15 cellular contexts compared by ENCODE assay signal in the genomic region with DNA sequence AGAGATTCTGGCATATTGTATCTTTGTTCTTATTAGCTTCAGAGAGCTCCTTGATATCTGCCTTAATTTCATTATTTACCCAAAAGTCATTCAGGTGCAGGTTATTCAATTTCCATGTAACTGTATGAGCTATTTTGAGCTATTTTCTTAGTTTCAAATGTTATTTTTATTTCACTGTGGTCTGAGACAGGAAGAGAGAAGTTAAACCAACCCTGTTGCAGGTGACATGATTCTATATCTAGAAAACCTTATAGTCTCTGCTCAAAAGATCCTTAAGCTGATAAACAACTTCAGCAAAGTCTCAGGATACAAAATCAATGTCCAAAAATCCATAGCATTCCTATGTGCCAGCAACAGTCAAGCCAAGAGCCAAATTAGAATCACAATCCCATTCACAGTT.
DNase-seq lines count a peak whose midpoint lies in the region; ATAC-seq and TF ChIP-seq lines count a peak whose summit lies in the region.
"Had no signal": no experiment of that assay in that cellular context is flagged by ENCODE, and none has a peak within 500 bp of the region (broad histone marks: within the 10 kb centered on the region; RNA-seq: fewer than 3 reads in every experiment).

No MANE protein-coding gene starts in this region.

- peak overlapping the region; percentile 52 for H3K27ac ChIP-seq in KOPT-K1 (ENCODE audit: low read depth, low read length, poor library complexity, severe bottlenecking)
- H3K27ac ChIP-seq: neural progenitor cell had no signal

- no peak for TF ChIP-seq CTCF in GM13977 (IDR thresholded peaks at IDR 0.05; ENCODE audit: extremely low read depth, insufficient read depth, missing control alignments)

- no peaks in the 10 kb centered on the region for H3K27me3 Mint-ChIP-seq in activated CD4-positive, alpha-beta T cell treated with anti-CD3 and anti-CD28 coated beads, Interleukin-2, amount 10 ng/mL, durations not matched to agents 24 days and 14 days

- DNase-seq in sciatic nerve (ENCODE audit: low spot score) (no peak), SIG-M5 treated with dmso at 0.1 percent for 504 hours (lab: John Stamatoyannopoulos, UW; ENCODE audit: unreplicated experiment) (no peak), GM13977 (ENCODE audit: low spot score) (no peak)
- no peak for DNase-seq in activated CD4-positive, alpha-beta T cell treated with anti-CD3 and anti-CD28 coated beads, Interleukin-2, amount 10 ng/mL, durations not matched to agents 24 days and 14 days
- DNase-seq: activated CD4-positive, alpha-beta T cell treated with anti-CD3 and anti-CD28 coated beads, Interleukin-2, amount 50 U/mL, for 48 hours; activated naive CD4-positive, alpha-beta T cell treated with anti-CD3 and anti-CD28 coated beads for 36 hours; BE2C; kidney; stimulated activated CD4-positive, alpha-beta T cell treated with anti-CD3 and anti-CD28 coated beads, Interleukin-12 subunit alpha, Interleukin-12 subunit beta, amount 100 ng/mL, for 4 hours had no signal

- no peaks in the 10 kb centered on the region for H3K4me1 Mint-ChIP-seq in activated CD4-positive, alpha-beta T cell treated with anti-CD3 and anti-CD28 coated beads, Interleukin-2, amount 10 ng/mL, durations not matched to agents 24 days and 14 days
- H3K4me1 Mint-ChIP-seq: neural progenitor cell had no signal

- no peak overlapping the region for H3K27ac Mint-ChIP-seq in activated CD4-positive, alpha-beta T cell treated with anti-CD3 and anti-CD28 coated beads, Interleukin-2, amount 10 ng/mL, durations not matched to agents 24 days and 14 days
- H3K27ac Mint-ChIP-seq: activated naive CD4-positive, alpha-beta T cell treated with anti-CD3 and anti-CD28 coated beads for 36 hours; neural progenitor cell had no signal

- intact Hi-C loops in sciatic nerve (cut with DNase I) = no loop called here
- intact Hi-C loops in activated CD4-positive, alpha-beta T cell treated with anti-CD3 and anti-CD28 coated beads, Interleukin-2, amount 10 ng/mL, durations not matched to agents 24 days and 14 days (cut with micrococcal nuclease) = no loop called here

- H3K36me3 ChIP-seq in KOPT-K1 (ENCODE audit: insufficient read depth, low read length) = no peaks in the 10 kb centered on the region
- H3K36me3 ChIP-seq: BE2C, HAP-1, neural progenitor cell had no signal

- in situ Hi-C loops in GM13977 (cut with MboI; ENCODE audit: low pct_unique_long_range_greater_than_20kb, low sequenced_read_pairs, unreplicated experiment) = no loop called here

- no peaks in the 10 kb centered on the region for H3K9me3 Mint-ChIP-seq in activated CD4-positive, alpha-beta T cell treated with anti-CD3 and anti-CD28 coated beads, Interleukin-2, amount 10 ng/mL, durations not matched to agents 24 days and 14 days
- H3K9me3 Mint-ChIP-seq: activated naive CD4-positive, alpha-beta T cell treated with anti-CD3 and anti-CD28 coated beads for 36 hours; neural progenitor cell had no signal

- no peaks in the 10 kb centered on the region for H3K36me3 Mint-ChIP-seq in activated CD4-positive, alpha-beta T cell treated with anti-CD3 and anti-CD28 coated beads, Interleukin-2, amount 10 ng/mL, durations not matched to agents 24 days and 14 days (ENCODE audit: low read depth)
- H3K36me3 Mint-ChIP-seq: neural progenitor cell had no signal

- no peak overlapping the region for H3K4me3 Mint-ChIP-seq in activated CD4-positive, alpha-beta T cell treated with anti-CD3 and anti-CD28 coated beads, Interleukin-2, amount 10 ng/mL, durations not matched to agents 24 days and 14 days
- H3K4me3 Mint-ChIP-seq: activated naive CD4-positive, alpha-beta T cell treated with anti-CD3 and anti-CD28 coated beads for 36 hours; neural progenitor cell had no signal

- no peaks in the 10 kb centered on the region for H3K9me3 ChIP-seq in KOPT-K1 (ENCODE audit: insufficient read depth, low read length, poor library complexity, severe bottlenecking)
- H3K9me3 ChIP-seq: BE2C, HAP-1 had no signal

- ATAC-seq in GM18519 (IDR thresholded peaks at IDR 0.05; ENCODE audit: low FRiP score, unreplicated experiment) (peak; percentile 95), GM21447 (IDR thresholded peaks at IDR 0.05; ENCODE audit: unreplicated experiment) (peak; percentile 92), HG03039 (IDR thresholded peaks at IDR 0.05; ENCODE audit: unreplicated experiment) (peak; percentile 90), sciatic nerve (no peak)
